21 cellular contexts compared by ENCODE assay signal in genomic region chr1:245685111-245685810, GRCh38.
"Had no signal": no experiment of that assay in that cellular context is flagged by ENCODE, and none has a peak within 500 bp of the region (broad histone marks: within the 10 kb centered on the region; RNA-seq: fewer than 3 reads in every experiment).

No MANE protein-coding gene starts in this region.

- FAIRE-seq: pancreas had no signal

- H3K27ac ChIP-seq: hepatocyte, neural progenitor cell, pancreas, suprapubic skin, thyroid gland, upper lobe of left lung, uterus had no signal

- H3K27ac Mint-ChIP-seq: dendritic cell treated with granulocyte-macrophage colony-stimulating factor and Interleukin-4, amounts not matched to agents 40 ng/mL and 50 ng/mL, for 4 days; natural killer cell treated with Interleukin-12 subunit alpha and Interleukin-12 subunit beta and Interleukin-15 and Interleukin-18, amount 100 ng/mL, for 72 hours; neural progenitor cell; progenitor cell of endocrine pancreas; stimulated activated memory B cell treated with anti-CD40 and anti-IgM and Interleukin-4, amounts not matched to agents 10 μg/mL and 1 μg/mL and 100 μg/mL, for 72 hours had no signal

- DNase-seq: effector CD4-positive, alpha-beta T cell; foreskin melanocyte; kidney glomerular epithelial cell; midbrain; occipital lobe; pancreas; stimulated activated CD4-positive, alpha-beta T cell treated with anti-CD3 and anti-CD28 coated beads, Interleukin-15, amount 100 ng/mL, for 24 hours; stimulated activated CD4-positive, alpha-beta T cell treated with anti-CD3 and anti-CD28 coated beads, Interleukin-1b, Interleukin-23, amount 100 ng/mL, for 48 hours; stimulated activated CD4-positive, alpha-beta T cell treated with anti-CD3 and anti-CD28 coated beads, Interleukin-4, amount 100 ng/mL, for 24 hours; thyroid gland; uterus had no signal

- H3K4me1 Mint-ChIP-seq: central memory CD8-positive, alpha-beta T cell had no signal

- H3K9me3 ChIP-seq: pancreas, suprapubic skin, thyroid gland, upper lobe of left lung, uterus had no signal

- H3K4me3 Mint-ChIP-seq: central memory CD8-positive, alpha-beta T cell; dendritic cell treated with granulocyte-macrophage colony-stimulating factor and Interleukin-4, amounts not matched to agents 40 ng/mL and 50 ng/mL, for 4 days; natural killer cell treated with Interleukin-12 subunit alpha and Interleukin-12 subunit beta and Interleukin-15 and Interleukin-18, amount 100 ng/mL, for 72 hours; neural progenitor cell; stimulated activated memory B cell treated with anti-CD40 and anti-IgM and Interleukin-4, amounts not matched to agents 10 μg/mL and 1 μg/mL and 100 μg/mL, for 72 hours had no signal

- H3K4me3 ChIP-seq: hepatocyte, neural progenitor cell, pancreas, suprapubic skin, thyroid gland, upper lobe of left lung, uterus had no signal

- H3K9ac ChIP-seq: neural progenitor cell had no signal

- ATAC-seq: natural killer cell treated with Interleukin-12 subunit alpha and Interleukin-12 subunit beta and Interleukin-15 and Interleukin-18, amount 100 ng/mL, for 72 hours; pancreas; right cardiac atrium; stimulated activated memory B cell treated with anti-CD40 and anti-IgM and Interleukin-4, amounts not matched to agents 10 μg/mL and 1 μg/mL and 100 μg/mL, for 72 hours had no signal

- H3K36me3 ChIP-seq: neural progenitor cell, pancreas, suprapubic skin, thyroid gland, upper lobe of left lung, uterus had no signal

- H3K4me1 ChIP-seq: neural progenitor cell, pancreas, suprapubic skin, thyroid gland, uterus had no signal

- H3K9me3 Mint-ChIP-seq: central memory CD8-positive, alpha-beta T cell; dendritic cell treated with granulocyte-macrophage colony-stimulating factor and Interleukin-4, amounts not matched to agents 40 ng/mL and 50 ng/mL, for 4 days; natural killer cell treated with Interleukin-12 subunit alpha and Interleukin-12 subunit beta and Interleukin-15 and Interleukin-18, amount 100 ng/mL, for 72 hours; stimulated activated memory B cell treated with anti-CD40 and anti-IgM and Interleukin-4, amounts not matched to agents 10 μg/mL and 1 μg/mL and 100 μg/mL, for 72 hours had no signal
